1 cellular context compared by ENCODE assay signal in the genomic region with DNA sequence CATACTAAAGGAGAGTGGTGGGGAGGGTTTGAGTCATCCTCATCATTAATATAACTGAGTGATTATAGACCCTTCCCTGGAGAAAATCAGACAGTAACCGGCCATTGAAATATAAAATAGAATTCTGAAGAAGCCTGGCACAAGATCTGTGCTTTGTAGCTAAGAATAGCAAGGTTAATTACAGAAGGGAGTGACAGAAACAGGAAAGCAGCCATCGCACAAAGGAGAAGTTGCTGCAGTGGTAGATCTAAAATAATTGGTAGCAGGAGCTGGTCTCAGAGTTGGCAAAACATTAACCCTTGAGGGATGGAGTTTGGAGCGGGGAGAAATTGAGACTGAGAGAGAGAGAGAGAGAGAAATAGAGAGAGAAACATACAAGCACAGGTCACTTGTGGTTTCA.
TF ChIP-seq lines count a peak whose summit lies in the region.

No MANE protein-coding gene starts in this region.

TF ChIP-seq in GM23338, 12 proteins besides CTCF, POLR2A, EP300 and RAD21 (continued from another document):
- TF ChIP-seq, protein P1, sequence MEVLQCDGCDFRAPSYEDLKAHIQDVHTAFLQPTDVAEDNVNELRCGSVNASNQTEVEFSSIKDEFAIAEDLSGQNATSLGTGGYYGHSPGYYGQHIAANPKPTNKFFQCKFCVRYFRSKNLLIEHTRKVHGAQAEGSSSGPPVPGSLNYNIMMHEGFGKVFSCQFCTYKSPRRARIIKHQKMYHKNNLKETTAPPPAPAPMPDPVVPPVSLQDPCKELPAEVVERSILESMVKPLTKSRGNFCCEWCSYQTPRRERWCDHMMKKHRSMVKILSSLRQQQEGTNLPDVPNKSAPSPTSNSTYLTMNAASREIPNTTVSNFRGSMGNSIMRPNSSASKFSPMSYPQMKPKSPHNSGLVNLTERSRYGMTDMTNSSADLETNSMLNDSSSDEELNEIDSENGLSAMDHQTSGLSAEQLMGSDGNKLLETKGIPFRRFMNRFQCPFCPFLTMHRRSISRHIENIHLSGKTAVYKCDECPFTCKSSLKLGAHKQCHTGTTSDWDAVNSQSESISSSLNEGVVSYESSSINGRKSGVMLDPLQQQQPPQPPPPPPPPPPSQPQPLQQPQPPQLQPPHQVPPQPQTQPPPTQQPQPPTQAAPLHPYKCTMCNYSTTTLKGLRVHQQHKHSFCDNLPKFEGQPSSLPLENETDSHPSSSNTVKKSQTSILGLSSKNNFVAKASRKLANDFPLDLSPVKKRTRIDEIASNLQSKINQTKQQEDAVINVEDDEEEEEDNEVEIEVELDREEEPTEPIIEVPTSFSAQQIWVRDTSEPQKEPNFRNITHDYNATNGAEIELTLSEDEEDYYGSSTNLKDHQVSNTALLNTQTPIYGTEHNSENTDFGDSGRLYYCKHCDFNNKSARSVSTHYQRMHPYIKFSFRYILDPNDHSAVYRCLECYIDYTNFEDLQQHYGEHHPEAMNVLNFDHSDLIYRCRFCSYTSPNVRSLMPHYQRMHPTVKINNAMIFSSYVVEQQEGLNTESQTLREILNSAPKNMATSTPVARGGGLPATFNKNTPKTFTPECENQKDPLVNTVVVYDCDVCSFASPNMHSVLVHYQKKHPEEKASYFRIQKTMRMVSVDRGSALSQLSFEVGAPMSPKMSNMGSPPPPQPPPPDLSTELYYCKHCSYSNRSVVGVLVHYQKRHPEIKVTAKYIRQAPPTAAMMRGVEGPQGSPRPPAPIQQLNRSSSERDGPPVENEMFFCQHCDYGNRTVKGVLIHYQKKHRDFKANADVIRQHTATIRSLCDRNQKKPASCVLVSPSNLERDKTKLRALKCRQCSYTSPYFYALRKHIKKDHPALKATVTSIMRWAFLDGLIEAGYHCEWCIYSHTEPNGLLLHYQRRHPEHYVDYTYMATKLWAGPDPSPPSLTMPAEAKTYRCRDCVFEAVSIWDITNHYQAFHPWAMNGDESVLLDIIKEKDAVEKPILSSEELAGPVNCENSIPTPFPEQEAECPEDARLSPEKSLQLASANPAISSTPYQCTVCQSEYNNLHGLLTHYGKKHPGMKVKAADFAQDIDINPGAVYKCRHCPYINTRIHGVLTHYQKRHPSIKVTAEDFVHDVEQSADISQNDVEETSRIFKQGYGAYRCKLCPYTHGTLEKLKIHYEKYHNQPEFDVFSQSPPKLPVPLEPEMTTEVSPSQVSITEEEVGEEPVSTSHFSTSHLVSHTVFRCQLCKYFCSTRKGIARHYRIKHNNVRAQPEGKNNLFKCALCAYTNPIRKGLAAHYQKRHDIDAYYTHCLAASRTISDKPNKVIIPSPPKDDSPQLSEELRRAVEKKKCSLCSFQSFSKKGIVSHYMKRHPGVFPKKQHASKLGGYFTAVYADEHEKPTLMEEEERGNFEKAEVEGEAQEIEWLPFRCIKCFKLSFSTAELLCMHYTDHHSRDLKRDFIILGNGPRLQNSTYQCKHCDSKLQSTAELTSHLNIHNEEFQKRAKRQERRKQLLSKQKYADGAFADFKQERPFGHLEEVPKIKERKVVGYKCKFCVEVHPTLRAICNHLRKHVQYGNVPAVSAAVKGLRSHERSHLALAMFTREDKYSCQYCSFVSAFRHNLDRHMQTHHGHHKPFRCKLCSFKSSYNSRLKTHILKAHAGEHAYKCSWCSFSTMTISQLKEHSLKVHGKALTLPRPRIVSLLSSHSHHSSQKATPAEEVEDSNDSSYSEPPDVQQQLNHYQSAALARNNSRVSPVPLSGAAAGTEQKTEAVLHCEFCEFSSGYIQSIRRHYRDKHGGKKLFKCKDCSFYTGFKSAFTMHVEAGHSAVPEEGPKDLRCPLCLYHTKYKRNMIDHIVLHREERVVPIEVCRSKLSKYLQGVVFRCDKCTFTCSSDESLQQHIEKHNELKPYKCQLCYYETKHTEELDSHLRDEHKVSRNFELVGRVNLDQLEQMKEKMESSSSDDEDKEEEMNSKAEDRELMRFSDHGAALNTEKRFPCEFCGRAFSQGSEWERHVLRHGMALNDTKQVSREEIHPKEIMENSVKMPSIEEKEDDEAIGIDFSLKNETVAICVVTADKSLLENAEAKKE (CRISPR knock-in tag; IDR thresholded peaks at IDR 0.05), result no peak
- TF ChIP-seq EZH2phosphoT487 (IDR thresholded peaks at IDR 0.05; ENCODE audit: unreplicated experiment) (no peak), NANOG (IDR thresholded peaks at IDR 0.05; ENCODE audit: borderline replicate concordance) (no peak)
TF ChIP-seq in GM23338: peak in this region for 0.
